ENCODE assay signal across 14 cellular contexts in the genomic region with DNA sequence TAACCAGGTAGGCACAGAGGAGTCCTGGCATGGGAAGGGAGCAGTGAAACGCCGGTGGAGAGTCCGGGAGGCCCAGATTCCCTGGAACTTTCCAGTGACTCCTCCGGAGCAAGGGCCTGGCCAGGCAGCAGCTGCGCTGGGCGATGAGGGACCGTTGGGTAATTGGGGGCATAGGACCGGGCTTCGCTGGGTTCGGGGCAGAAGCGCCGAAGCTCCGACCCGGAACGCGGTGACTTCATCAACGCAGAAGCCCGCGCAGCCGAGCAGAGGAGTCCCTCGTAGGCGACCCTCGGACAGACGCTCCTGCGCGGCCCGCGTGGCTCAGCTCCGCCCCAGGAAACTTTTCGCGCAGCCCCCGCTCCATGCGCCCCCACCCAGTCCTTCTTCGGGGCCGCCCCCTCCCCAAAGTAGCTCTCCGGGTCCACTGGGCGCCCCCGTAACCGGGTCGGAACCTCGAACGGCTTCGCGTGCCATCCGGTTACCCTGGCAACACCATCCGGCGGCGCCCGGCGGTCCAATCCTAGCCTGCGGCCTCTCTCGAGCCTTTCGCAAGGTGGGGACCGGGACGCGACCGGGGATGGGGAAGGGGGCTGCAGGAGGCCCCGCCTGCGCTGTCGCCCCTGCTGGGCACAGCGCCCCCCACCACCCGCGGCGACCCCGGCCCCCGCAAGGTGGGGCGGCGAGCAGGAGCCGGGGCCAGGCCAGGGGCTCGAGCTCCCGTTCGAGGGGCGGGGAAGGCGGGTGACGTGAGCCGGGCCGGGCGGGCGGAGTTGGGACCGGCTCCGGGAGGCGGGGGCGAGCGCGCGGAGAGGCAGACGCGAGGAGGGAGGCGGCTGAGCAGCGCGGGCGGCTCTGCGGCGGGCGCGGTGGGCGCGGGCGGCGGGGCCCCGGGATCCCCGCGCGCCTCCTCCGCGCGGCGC. TPM values are rescaled to one million over a fixed set of nuclear protein-coding genes. Genes with fewer than 3 reads are reported as not detected.
DNase-seq lines count a peak whose midpoint lies in the region; ATAC-seq and TF ChIP-seq lines count a peak whose summit lies in the region.
"Had no signal": no experiment of that assay in that cellular context is flagged by ENCODE, and none has a peak within 500 bp of the region (broad histone marks: within the 10 kb centered on the region; RNA-seq: fewer than 3 reads in every experiment).

A gene with protein sequence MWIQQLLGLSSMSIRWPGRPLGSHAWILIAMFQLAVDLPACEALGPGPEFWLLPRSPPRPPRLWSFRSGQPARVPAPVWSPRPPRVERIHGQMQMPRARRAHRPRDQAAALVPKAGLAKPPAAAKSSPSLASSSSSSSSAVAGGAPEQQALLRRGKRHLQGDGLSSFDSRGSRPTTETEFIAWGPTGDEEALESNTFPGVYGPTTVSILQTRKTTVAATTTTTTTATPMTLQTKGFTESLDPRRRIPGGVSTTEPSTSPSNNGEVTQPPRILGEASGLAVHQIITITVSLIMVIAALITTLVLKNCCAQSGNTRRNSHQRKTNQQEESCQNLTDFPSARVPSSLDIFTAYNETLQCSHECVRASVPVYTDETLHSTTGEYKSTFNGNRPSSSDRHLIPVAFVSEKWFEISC (plus strand): TSS at position 814 of the 920 bp plus-strand sequence. CDS start 817 bp downstream, outside the sequence.

- H3K79me1 ChIP-seq in trophoblast cell (ENCODE audit: low read length) = peaks cover 5% of the 10 kb centered on the region

- peaks cover 0 to 56% (median 34%) of the 10 kb centered on the region in 11 experiments; a peak in 16 of 22 replicates for H4K20me1 ChIP-seq in BLaER1 treated with 17β-estradiol and CSF1 and Interleukin-3, amounts not matched to agents 10 nM and 100 nM

- H2BK5ac ChIP-seq in trophoblast cell (ENCODE audit: low read depth, low read length, poor library complexity) = no peak within 1 kb of the TSS

- no peak for ATAC-seq in HG02798 (IDR thresholded peaks at IDR 0.05; ENCODE audit: poor library complexity, unreplicated experiment)
- ATAC-seq: activated naive CD4-positive, alpha-beta T cell treated with anti-CD3 and anti-CD28 coated beads, Interleukin-2, amount 50 U/mL, for 72 hours had no signal

- peak; percentile 35 for DNase-seq in MG63
- no peak for DNase-seq in fibroblast of mammary gland (ENCODE audit: low read depth)
- DNase-seq in trophoblast cell = no peak
- no peak for DNase-seq in SK-N-DZ (ENCODE audit: low spot score)
- no peak for DNase-seq in AML-193 (lab: John Stamatoyannopoulos, UW)
- DNase-seq in SIG-M5 (lab: John Stamatoyannopoulos, UW) = no peak
- DNase-seq: erythroblast, IMR-90, midbrain, NCI-H226, T1000 had no signal

- H4K12ac ChIP-seq in trophoblast cell (ENCODE audit: low read depth, low read length) = peak within 1 kb of the TSS; percentile 21

- no peak within 1 kb of the TSS for H2AK5ac ChIP-seq in trophoblast cell (ENCODE audit: low read length)

- peaks cover 19 to 65% (median 54%) of the 10 kb centered on the region in 10 experiments for H3K4me1 ChIP-seq in BLaER1 treated with 17β-estradiol and CSF1 and Interleukin-3, amounts not matched to agents 10 nM and 100 nM
- peaks cover 14 to 29% of the 10 kb centered on the region in 2 experiments for H3K4me1 ChIP-seq in trophoblast cell (ENCODE audit: control insufficient read depth in 1 of 2, insufficient read depth in 2 of 2, low read length in 2 of 2)

- H3K4me3 ChIP-seq in BLaER1 treated with 17β-estradiol and CSF1 and Interleukin-3, amounts not matched to agents 10 nM and 100 nM = peak within 1 kb of the TSS; percentile 61 to 73 (median 66)
- H3K4me3 ChIP-seq in MG63 (no peak within 1 kb of the TSS), fibroblast of mammary gland (ENCODE audit: control insufficient read depth, low read depth, low read length) (peak within 1 kb of the TSS; percentile 6), trophoblast cell (ENCODE audit: low read depth, low read length) (peak within 1 kb of the TSS; percentile 62)

- no CpG with 5 or more reads among the region's 108 CpGs for WGBS in trophoblast cell (ENCODE audit: extremely low coverage, insufficient coverage, insufficient read length)

- no peak within 1 kb of the TSS for H4K8ac ChIP-seq in trophoblast cell (ENCODE audit: low read depth, low read length)

- peak within 1 kb of the TSS; percentile 66 for H2AFZ ChIP-seq in trophoblast cell (ENCODE audit: insufficient read depth, low read length, poor library complexity)

- no peak within 1 kb of the TSS for H4K91ac ChIP-seq in trophoblast cell (ENCODE audit: low read depth, low read length)

- peaks cover 4% of the 10 kb centered on the region for H3K79me2 ChIP-seq in trophoblast cell (ENCODE audit: control insufficient read depth, insufficient read depth, low read length, poor library complexity)

- no peak within 1 kb of the TSS for H3K23ac ChIP-seq in trophoblast cell (ENCODE audit: low read length)

- TF ChIP-seq CTCF in fibroblast of mammary gland (conservative IDR thresholded peaks at IDR 0.05; ENCODE audit: control insufficient read depth, insufficient read depth, low read depth, low read length) = no peak

- peak within 1 kb of the TSS; percentile 43 to 79 (median 68); a peak in 21 of 22 replicates for H3K9ac ChIP-seq in BLaER1 treated with 17β-estradiol and CSF1 and Interleukin-3, amounts not matched to agents 10 nM and 100 nM
- H3K9ac ChIP-seq in trophoblast cell (ENCODE audit: low read length) = no peak within 1 kb of the TSS

- H3K36me3 ChIP-seq in BLaER1 treated with 17β-estradiol and CSF1 and Interleukin-3, amounts not matched to agents 10 nM and 100 nM = no peaks in the 10 kb centered on the region
- H3K36me3 ChIP-seq in MG63 (no peaks in the 10 kb centered on the region), trophoblast cell (ENCODE audit: control insufficient read depth in 1 of 2, insufficient read depth in 2 of 2, low read length in 2 of 2) (no peaks in the 10 kb centered on the region)

- no peak within 1 kb of the TSS for H2BK120ac ChIP-seq in trophoblast cell (ENCODE audit: insufficient read depth, low read length, poor library complexity)

- H3K4ac ChIP-seq in trophoblast cell (ENCODE audit: low read depth, low read length) = no peak within 1 kb of the TSS

- peaks cover 71 to 93% (median 83%) of the 10 kb centered on the region in 11 experiments for H3K27me3 ChIP-seq in BLaER1 treated with 17β-estradiol and CSF1 and Interleukin-3, amounts not matched to agents 10 nM and 100 nM
- H3K27me3 ChIP-seq in MG63 = peaks cover 15% of the 10 kb centered on the region
- peaks cover 12% of the 10 kb centered on the region for H3K27me3 ChIP-seq in trophoblast cell (ENCODE audit: insufficient read depth, low read length)

- H2BK12ac ChIP-seq in trophoblast cell (ENCODE audit: low read length) = no peak within 1 kb of the TSS

- no peak within 1 kb of the TSS for H3K14ac ChIP-seq in trophoblast cell (ENCODE audit: low read length)

- no peaks in the 10 kb centered on the region for H3K9me3 ChIP-seq in BLaER1 treated with 17β-estradiol and CSF1 and Interleukin-3, amounts not matched to agents 10 nM and 100 nM (replicated peaks in 1 of 11)
- H3K9me3 ChIP-seq in MG63 = no peaks in the 10 kb centered on the region
- no peaks in the 10 kb centered on the region for H3K9me3 ChIP-seq in trophoblast cell (ENCODE audit: insufficient read depth, low read depth, low read length)

- H3K4me2 ChIP-seq in BLaER1 treated with 17β-estradiol and CSF1 and Interleukin-3, amounts not matched to agents 10 nM and 100 nM = peak within 1 kb of the TSS; percentile 96 to 100 (median 99)
- H3K4me2 ChIP-seq in trophoblast cell (ENCODE audit: low read length) = peak within 1 kb of the TSS; percentile 96

- peak within 1 kb of the TSS; percentile 15 to 79 (median 52); a peak in 17 of 22 replicates for H3K27ac ChIP-seq in BLaER1 treated with 17β-estradiol and CSF1 and Interleukin-3, amounts not matched to agents 10 nM and 100 nM
- no peak within 1 kb of the TSS for H3K27ac ChIP-seq in trophoblast cell (ENCODE audit: low read depth, low read length)

- H3K18ac ChIP-seq in trophoblast cell (ENCODE audit: low read length) = no peak within 1 kb of the TSS

RNA-seq across cellular contexts. Expression of the gene that starts here (rescaled TPM):
- not detected in 2 replicates for total RNA-seq in MG63 (2014; rRNA removed; shearing (Covaris generic); ENCODE audit: low replicate concordance)
- 1.2 and 1.4 TPM in 2 replicates for polyA plus RNA-seq in trophoblast cell (2013)
- polyA plus RNA-seq in SK-N-DZ (2014; cell fraction: cytosol; rRNA removed) = not detected in 2 replicates
- polyA plus RNA-seq in SK-N-DZ (2014; cell fraction: nucleus; rRNA removed) = not detected in 2 replicates

Comparison
In these comparisons a context has a peak if more than half of its experiments do, and no peak if none do; other contexts are left out.
1. Peak in DNase-seq in MG63; RNA of the gene not detected or under 1 TPM.